Comparison of ENCODE assay signal across 8 cellular contexts in genomic region chr16:67805718-67806427, GRCh38.
DNase-seq lines count a peak whose midpoint lies in the region; ATAC-seq and TF ChIP-seq lines count a peak whose summit lies in the region.

No MANE protein-coding gene starts in this region.

- no peak for TF ChIP-seq CTCF in astrocyte of the cerebellum (IDR thresholded peaks at IDR 0.05; ENCODE audit: low read depth, low read length, missing control alignments)

- peak overlapping the region; percentile 97 for H3K4me3 ChIP-seq in astrocyte of the cerebellum (ENCODE audit: low read depth, low read length)

- H3K27me3 ChIP-seq in layer of hippocampus (ENCODE audit: control insufficient read depth, insufficient read depth, low read length) = no peaks in the 10 kb centered on the region

- in situ Hi-C loops in astrocyte of the cerebellum (cut with HindIII; ENCODE audit: low sequenced_read_pairs) = no loop called here

- H3K27ac ChIP-seq in layer of hippocampus (ENCODE audit: low read depth, low read length) = peak overlapping the region; percentile 54
- peak overlapping the region; percentile 64 for H3K27ac ChIP-seq in substantia nigra (ENCODE audit: low read depth, low read length, poor library complexity, severe bottlenecking)

- DNase-seq in astrocyte of the cerebellum (ENCODE audit: low read depth) (no peak), substantia nigra (lab: John Stamatoyannopoulos, UW) (peak in 3 of 49 donors; percentile 11 to 28 (median 13)), SHP77 (lab: John Stamatoyannopoulos, UW) (no peak)
- DNase-seq in activated CD4-positive, CD25-positive, alpha-beta regulatory T cell treated with anti-CD3 and anti-CD28 coated beads, Interleukin-2, amount 50 U/mL, for 72 hours = no peak

- ATAC-seq in GM18870 (IDR thresholded peaks at IDR 0.05; ENCODE audit: unreplicated experiment) = peak; percentile 3
- peak; percentile 2 for ATAC-seq in HG03354 (IDR thresholded peaks at IDR 0.05; ENCODE audit: poor library complexity, severe bottlenecking, unreplicated experiment)
- no peak for ATAC-seq in HG03432 (IDR thresholded peaks at IDR 0.05; ENCODE audit: unreplicated experiment)
